18 cellular contexts compared by ENCODE assay signal in the genomic region with DNA sequence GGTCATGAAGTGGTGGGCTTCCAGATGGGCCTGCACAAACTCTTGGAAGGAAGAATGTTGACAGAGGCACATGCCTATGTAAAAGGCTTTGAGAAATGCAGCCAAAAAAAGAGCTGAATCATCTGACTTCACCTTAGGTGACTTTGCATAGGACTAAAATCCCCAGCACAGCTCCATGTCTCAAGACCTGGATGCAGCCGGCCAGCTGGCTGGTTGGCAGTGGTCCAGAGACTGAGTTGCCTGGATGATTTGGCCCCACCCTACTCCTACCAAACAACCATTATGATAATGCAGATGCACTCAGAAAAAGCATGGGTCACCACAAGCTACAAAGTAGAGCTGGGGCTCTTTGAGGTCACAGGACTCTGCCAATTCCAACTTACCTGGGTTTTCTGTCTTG.
DNase-seq lines count a peak whose midpoint lies in the region; ATAC-seq, FAIRE-seq and TF ChIP-seq lines count a peak whose summit lies in the region.
"Had no signal": no experiment of that assay in that cellular context is flagged by ENCODE, and none has a peak within 500 bp of the region (broad histone marks: within the 10 kb centered on the region; RNA-seq: fewer than 3 reads in every experiment).

No MANE protein-coding gene starts in this region.

- no peaks in the 10 kb centered on the region for H3K36me3 ChIP-seq in pancreas
- H3K36me3 ChIP-seq: cardiac muscle cell had no signal

- no peak for TF ChIP-seq CTCF in epithelial cell of esophagus (IDR thresholded peaks at IDR 0.05; ENCODE audit: insufficient read depth, low read depth, low read length, missing control alignments)
- no peak for TF ChIP-seq CTCF in pancreas (IDR thresholded peaks at IDR 0.05)

- no peaks in the 10 kb centered on the region for H3K9me3 ChIP-seq in pancreas

- H3K27me3 ChIP-seq in pancreas = no peaks in the 10 kb centered on the region
- H3K27me3 ChIP-seq: cardiac muscle cell had no signal

- intact Hi-C loops in pancreas (cut with DNase I) = no loop called here

- no peaks in the 10 kb centered on the region for H3K4me1 ChIP-seq in pancreas

- 46 to 65% methylated on average over 1 of the region's 1 CpG for WGBS in pancreas, 2 donors

- ATAC-seq in pancreas (no peak), GM18870 (IDR thresholded peaks at IDR 0.05; ENCODE audit: unreplicated experiment) (no peak), GM21423 (IDR thresholded peaks at IDR 0.05; ENCODE audit: unreplicated experiment) (no peak), HG03460 (IDR thresholded peaks at IDR 0.05; ENCODE audit: unreplicated experiment) (no peak)
- ATAC-seq: HCT116 had no signal

- no peak for FAIRE-seq in pancreas (lab: Jason Lieb, UNC)

- H3K4me3 ChIP-seq in epithelial cell of esophagus (ENCODE audit: low read length) (no peak overlapping the region), pancreas (no peak overlapping the region)
- H3K4me3 ChIP-seq: cardiac muscle cell, SK-N-MC had no signal

- peak; percentile 7 for DNase-seq in ELR (ENCODE audit: low read depth)
- peak; percentile 7 for DNase-seq in NCI-H510A treated with DMSO at 0.1 percent for 48 hours (lab: John Stamatoyannopoulos, UW)
- DNase-seq in epithelial cell of esophagus (ENCODE audit: low read depth) = peak; percentile 60
- DNase-seq in pancreas = peak in 4 of 6 donors; percentile 18 to 55 (median 34)
- DNase-seq in NCI-H2029 (lab: John Stamatoyannopoulos, UW) = no peak
- DNase-seq: activated CD4-positive, CD25-positive, alpha-beta regulatory T cell; activated T-cell treated with anti-CD3 and anti-CD28 coated beads, Interleukin-2, amount 50 U/mL, for 48 hours; CD8-positive, alpha-beta memory T cell; islet precursor cell; KBM-7; NCI-H345; nephron progenitor cell had no signal

- H3K27ac ChIP-seq in pancreas = no peak overlapping the region
- H3K27ac ChIP-seq: cardiac muscle cell, SK-N-MC had no signal
